Comparison of ENCODE assay signal across 24 cellular contexts in the genomic region with DNA sequence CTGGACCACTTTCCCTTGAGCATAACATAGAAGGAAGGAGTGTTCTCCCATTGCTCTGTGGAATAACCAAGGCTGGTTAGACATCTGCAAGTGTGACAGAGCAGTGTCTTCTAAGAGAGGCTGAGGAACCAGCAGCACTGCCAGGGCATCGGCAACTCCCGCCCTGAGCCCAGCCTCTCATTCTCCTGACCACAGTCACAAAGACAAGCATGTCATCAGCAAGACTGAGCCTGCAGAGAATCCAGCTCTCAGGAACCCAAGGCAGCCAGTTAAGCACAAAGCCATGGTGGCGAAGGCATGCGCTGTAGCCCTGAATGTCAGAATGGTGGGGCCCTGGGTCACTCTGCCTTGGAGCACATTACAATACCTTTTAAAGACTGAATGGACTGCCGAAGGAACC.
DNase-seq lines count a peak whose midpoint lies in the region; ATAC-seq, FAIRE-seq and TF ChIP-seq lines count a peak whose summit lies in the region.
"Had no signal": no experiment of that assay in that cellular context is flagged by ENCODE, and none has a peak within 500 bp of the region (broad histone marks: within the 10 kb centered on the region; RNA-seq: fewer than 3 reads in every experiment).

No MANE protein-coding gene starts in this region.

- TF ChIP-seq CTCF in mammary epithelial cell (conservative IDR thresholded peaks at IDR 0.05 in 1 of 2, IDR thresholded peaks at IDR 0.05 in 1 of 2; ENCODE audit: extremely low read depth in 1 of 2, insufficient read depth in 1 of 2, low read depth in 1 of 2, low read length in 2 of 2) (no peak), MCF 10A (IDR thresholded peaks at IDR 0.05; ENCODE audit: unreplicated experiment) (no peak), H1 (IDR thresholded peaks at IDR 0.05; ENCODE audit: control extremely low read depth in 1 of 3, insufficient read depth in 1 of 3, low read depth in 1 of 3, low read length in 3 of 3) (no peak), esophagus muscularis mucosa (IDR thresholded peaks at IDR 0.05) (no peak), upper lobe of right lung (IDR thresholded peaks at IDR 0.05) (no peak), neural progenitor cell (IDR thresholded peaks at IDR 0.05) (no peak)

- H3K9me3 ChIP-seq in mammary epithelial cell (replicated peaks; ENCODE audit: insufficient read depth, low read length) (no peaks in the 10 kb centered on the region), H1 (ENCODE audit: insufficient read depth in 2 of 2, low read depth in 1 of 2, low read length in 1 of 2) (no peaks in the 10 kb centered on the region), esophagus muscularis mucosa (no peaks in the 10 kb centered on the region), upper lobe of right lung (no peaks in the 10 kb centered on the region), neural progenitor cell (ENCODE audit: low read depth) (no peaks in the 10 kb centered on the region)
- H3K9me3 ChIP-seq: BLaER1, Caco-2 had no signal

- H2AK5ac ChIP-seq in H1 (ENCODE audit: low read depth, low read length), result no peak overlapping the region

- no peaks in the 10 kb centered on the region for H4K20me1 ChIP-seq in mammary epithelial cell (ENCODE audit: insufficient read depth, low read length)
- H4K20me1 ChIP-seq in H1 (replicated peaks in 1 of 2; ENCODE audit: control insufficient read depth in 1 of 2, insufficient read depth in 2 of 2, low read length in 2 of 2), result no peaks in the 10 kb centered on the region
- H4K20me1 ChIP-seq in neural progenitor cell (ENCODE audit: low read depth), result no peaks in the 10 kb centered on the region
- H4K20me1 ChIP-seq: BLaER1 had no signal

- H3K4me1 Mint-ChIP-seq in MCF 10A (ENCODE audit: insufficient read depth, unreplicated experiment), result no peaks in the 10 kb centered on the region
- peaks cover 9% of the 10 kb centered on the region for H3K4me1 Mint-ChIP-seq in neural progenitor cell
- H3K4me1 Mint-ChIP-seq: B cell; CD4-positive, CD25-positive, alpha-beta regulatory T cell had no signal

- no peak overlapping the region for H2AFZ ChIP-seq in mammary epithelial cell (ENCODE audit: low read depth, low read length)
- peak overlapping the region; percentile 76; the same call in 1 of the 2 replicates for H2AFZ ChIP-seq in H1 (ENCODE audit: low read length)
- no peak overlapping the region for H2AFZ ChIP-seq in neural progenitor cell (replicated peaks)

- H4K8ac ChIP-seq in H1 (ENCODE audit: extremely low read depth, insufficient read depth, low read length), result peak overlapping the region; percentile 3; the same call in 1 of the 2 replicates

- DNase-seq in mammary epithelial cell, result peak; percentile 43
- no peak for DNase-seq in MCF 10A (ENCODE audit: unreplicated experiment)
- DNase-seq in H1 (ENCODE audit: low read depth in 1 of 2, low spot score in 2 of 2), result peak in 1 of 2 experiments; percentile 23
- peak; percentile 60 for DNase-seq in esophagus muscularis mucosa (ENCODE audit: extremely low spot score)
- DNase-seq in upper lobe of right lung, result no peak
- DNase-seq in neural progenitor cell (ENCODE audit: low spot score), result no peak
- no peak for DNase-seq in activated naive CD4-positive, alpha-beta T cell treated with anti-CD3 and anti-CD28 coated beads, Interleukin-2, amount 50 U/mL, for 72 hours (ENCODE audit: low spot score in 2 of 2)
- DNase-seq in RPMI8226, result no peak
- DNase-seq: Caco-2; CD4-positive, CD25-positive, alpha-beta regulatory T cell; CD8-positive, alpha-beta T cell; DMS153; DND-41; GOT3; H7; HCEC 1CT had no signal

- H3K27me3 Mint-ChIP-seq in MCF 10A (ENCODE audit: insufficient read depth, unreplicated experiment) (peaks cover 7% of the 10 kb centered on the region), neural progenitor cell (ENCODE audit: insufficient read depth, low read depth) (no peaks in the 10 kb centered on the region)

- no peak overlapping the region for H3K56ac ChIP-seq in H1 (replicated peaks; ENCODE audit: insufficient read length, low read depth, low read length)

- no peaks in the 10 kb centered on the region for H3K79me1 ChIP-seq in H1 (ENCODE audit: low read depth, low read length)

- H3K9ac ChIP-seq in mammary epithelial cell (ENCODE audit: insufficient read depth, low read length), result no peak overlapping the region
- no peak overlapping the region for H3K9ac ChIP-seq in H1 (replicated peaks in 1 of 4; ENCODE audit: extremely low read depth in 1 of 4, low read depth in 3 of 4, low read length in 3 of 4)
- H3K9ac ChIP-seq in neural progenitor cell, result no peak overlapping the region
- H3K9ac ChIP-seq: BLaER1 had no signal

- in situ Hi-C loops in mammary epithelial cell (cut with MboI; ENCODE audit: low sequenced_read_pairs in 2 of 2), result no loop called here

- H3F3A ChIP-seq in neural progenitor cell (ENCODE audit: low read depth), result no peaks in the 10 kb centered on the region

- H3K4me3 Mint-ChIP-seq in MCF 10A (ENCODE audit: unreplicated experiment) (no peak overlapping the region), neural progenitor cell (no peak overlapping the region)
- H3K4me3 Mint-ChIP-seq: B cell; CD4-positive, CD25-positive, alpha-beta regulatory T cell; CD8-positive, alpha-beta T cell had no signal

- H4K5ac ChIP-seq in H1 (ENCODE audit: insufficient read length, low read depth, low read length), result no peak overlapping the region

- CTCF ChIA-PET in mammary epithelial cell (lab: Charles Lee; ENCODE audit: low non-redundant PET), result no interaction called here
- CTCF ChIA-PET in MCF 10A (lab: Yijun Ruan, JAX), result no interaction called here
- CTCF ChIA-PET in H1 (lab: Charles Lee; ENCODE audit: partially characterized antibody), result interaction anchor here (2.9 kb wide), 1 partner anchor 62 kb away, joined by 6 read pairs; no protein-coding TSS in a partner anchor

- no peak overlapping the region for H2BK120ac ChIP-seq in H1 (replicated peaks; ENCODE audit: low read depth, low read length)

- H3K27ac ChIP-seq in mammary epithelial cell (ENCODE audit: insufficient read depth, low read depth, low read length) (no peak overlapping the region), H1 (ENCODE audit: low read depth, low read length) (no peak overlapping the region), esophagus muscularis mucosa (replicated peaks in 1 of 4) (no peak overlapping the region), upper lobe of right lung (no peak overlapping the region), neural progenitor cell (no peak overlapping the region)
- H3K27ac ChIP-seq: 22Rv1, BLaER1, C4-2B had no signal

- H3K27me3 ChIP-seq in mammary epithelial cell (ENCODE audit: insufficient read depth, low read length) (peaks cover 2% of the 10 kb centered on the region), H1 (replicated peaks in 1 of 4; ENCODE audit: control insufficient read depth in 3 of 4, extremely low read depth in 1 of 4, insufficient read depth in 3 of 4, low read length in 3 of 4) (no peaks in the 10 kb centered on the region), esophagus muscularis mucosa (no peaks in the 10 kb centered on the region), upper lobe of right lung (no peaks in the 10 kb centered on the region), neural progenitor cell (no peaks in the 10 kb centered on the region)
- H3K27me3 ChIP-seq: BLaER1 had no signal

- H2BK5ac ChIP-seq in H1 (ENCODE audit: low read depth, low read length), result no peak overlapping the region

- no peak for FAIRE-seq in H1 (lab: Jason Lieb, UNC)
- FAIRE-seq: A204.1, G401.6, GM12892, GM19239 had no signal

- TF ChIP-seq POLR2A in H1 (IDR thresholded peaks at IDR 0.05; ENCODE audit: control extremely low read depth in 1 of 2, low read depth in 2 of 2, low read length in 2 of 2) (no peak), esophagus muscularis mucosa (IDR thresholded peaks at IDR 0.05; ENCODE audit: low read depth) (no peak)

- H4K91ac ChIP-seq in H1 (replicated peaks; ENCODE audit: insufficient read length, low read length), result peak overlapping the region; percentile 34

- H3K4ac ChIP-seq in H1 (replicated peaks; ENCODE audit: insufficient read length, low read depth, low read length), result no peak overlapping the region

- no peak overlapping the region for H3K14ac ChIP-seq in H1 (ENCODE audit: insufficient read length)

- H3K27ac Mint-ChIP-seq in MCF 10A (ENCODE audit: low read depth, unreplicated experiment), result no peak overlapping the region
- no peak overlapping the region for H3K27ac Mint-ChIP-seq in neural progenitor cell
- no peak overlapping the region for H3K27ac Mint-ChIP-seq in activated naive CD4-positive, alpha-beta T cell treated with anti-CD3 and anti-CD28 coated beads, Interleukin-2, amount 50 U/mL, for 72 hours
- H3K27ac Mint-ChIP-seq: B cell; CD4-positive, CD25-positive, alpha-beta regulatory T cell; CD8-positive, alpha-beta T cell had no signal

- H3K18ac ChIP-seq in H1 (ENCODE audit: extremely low read depth, low read length), result no peak overlapping the region

- H3K36me3 ChIP-seq in mammary epithelial cell (ENCODE audit: insufficient read depth, low read length) (no peaks in the 10 kb centered on the region), H1 (ENCODE audit: control insufficient read depth in 2 of 4, insufficient read depth in 4 of 4, low read length in 3 of 4) (no peaks in the 10 kb centered on the region), esophagus muscularis mucosa (no peaks in the 10 kb centered on the region), upper lobe of right lung (no peaks in the 10 kb centered on the region), neural progenitor cell (no peaks in the 10 kb centered on the region)
- H3K36me3 ChIP-seq: BLaER1 had no signal

- H3K4me2 ChIP-seq in mammary epithelial cell (ENCODE audit: insufficient read depth, low read depth, low read length), result no peak overlapping the region
- no peak overlapping the region for H3K4me2 ChIP-seq in H1 (ENCODE audit: insufficient read depth in 1 of 2, low read depth in 2 of 2, low read length in 2 of 2)
- no peak overlapping the region for H3K4me2 ChIP-seq in neural progenitor cell
- H3K4me2 ChIP-seq: BLaER1 had no signal

- BruUV-seq in mammary epithelial cell (replicated peaks; lab: Mats Ljungman, UMichigan), result no TSS peak
- BruUV-seq in MCF 10A (replicated peaks; lab: Mats Ljungman, UMichigan), result no TSS peak

- H3K4me1 ChIP-seq in mammary epithelial cell (ENCODE audit: insufficient read depth, low read length), result peaks cover 3% of the 10 kb centered on the region
- no peaks in the 10 kb centered on the region; a peak in 1 of 7 replicates for H3K4me1 ChIP-seq in H1 (replicated peaks in 1 of 4; ENCODE audit: control insufficient read depth in 3 of 4, insufficient read depth in 4 of 4, low read length in 3 of 4)
- no peaks in the 10 kb centered on the region for H3K4me1 ChIP-seq in esophagus muscularis mucosa
- H3K4me1 ChIP-seq in upper lobe of right lung, result no peaks in the 10 kb centered on the region
- no peaks in the 10 kb centered on the region for H3K4me1 ChIP-seq in neural progenitor cell
- H3K4me1 ChIP-seq: BLaER1, Caco-2 had no signal

- no peak overlapping the region for H2BK12ac ChIP-seq in H1 (ENCODE audit: low read depth, low read length)

- no peak for TF ChIP-seq RAD21 in H1 (IDR thresholded peaks at IDR 0.05 in 1 of 2, conservative IDR thresholded peaks at IDR 0.05 in 1 of 2; ENCODE audit: low read depth in 2 of 2, low read length in 2 of 2)

- no peaks in the 10 kb centered on the region for H3K23me2 ChIP-seq in H1 (ENCODE audit: low read depth, low read length)

- H3K36me3 Mint-ChIP-seq in MCF 10A (ENCODE audit: insufficient read depth, unreplicated experiment) (no peaks in the 10 kb centered on the region), neural progenitor cell (no peaks in the 10 kb centered on the region)
- H3K36me3 Mint-ChIP-seq in activated naive CD4-positive, alpha-beta T cell treated with anti-CD3 and anti-CD28 coated beads, Interleukin-2, amount 50 U/mL, for 72 hours, result no peaks in the 10 kb centered on the region
- H3K36me3 Mint-ChIP-seq: CD4-positive, CD25-positive, alpha-beta regulatory T cell; CD8-positive, alpha-beta T cell had no signal

- H3K9me3 Mint-ChIP-seq in MCF 10A (ENCODE audit: unreplicated experiment) (no peaks in the 10 kb centered on the region), neural progenitor cell (no peaks in the 10 kb centered on the region)
- H3K9me3 Mint-ChIP-seq in activated naive CD4-positive, alpha-beta T cell treated with anti-CD3 and anti-CD28 coated beads, Interleukin-2, amount 50 U/mL, for 72 hours, result no peaks in the 10 kb centered on the region
- H3K9me3 Mint-ChIP-seq: CD8-positive, alpha-beta T cell had no signal

- no peak overlapping the region for H2BK20ac ChIP-seq in H1 (ENCODE audit: low read length)

- H2BK15ac ChIP-seq in H1 (ENCODE audit: low read length), result no peak overlapping the region

- intact Hi-C loops in mammary epithelial cell (cut with micrococcal nuclease), result no loop called here
- intact Hi-C loops in MCF 10A (cut with micrococcal nuclease), result no loop called here
- intact Hi-C loops in esophagus muscularis mucosa (cut with DNase I), result no loop called here
- intact Hi-C loops in upper lobe of right lung (cut with DNase I), result no loop called here

- no peak for TF ChIP-seq EP300 in H1 (IDR thresholded peaks at IDR 0.05; ENCODE audit: borderline replicate concordance in 1 of 2, low read depth in 2 of 2, low read length in 2 of 2)
- no peak for TF ChIP-seq EP300 in esophagus muscularis mucosa (IDR thresholded peaks at IDR 0.05)

- ATAC-seq in upper lobe of right lung, result no peak
- ATAC-seq in activated naive CD4-positive, alpha-beta T cell treated with anti-CD3 and anti-CD28 coated beads, Interleukin-2, amount 50 U/mL, for 72 hours, result no peak
- ATAC-seq: CD8-positive, alpha-beta T cell had no signal

- no peak overlapping the region for H3K23ac ChIP-seq in H1 (ENCODE audit: insufficient read length)

- POLR2A ChIA-PET in MCF 10A (lab: Yijun Ruan, JAX) (no interaction called here), H1 (lab: Charles Lee; ENCODE audit: partially characterized antibody) (no interaction called here)

- H3K79me2 ChIP-seq in mammary epithelial cell (ENCODE audit: insufficient read depth, low read length), result no peaks in the 10 kb centered on the region
- H3K79me2 ChIP-seq in H1 (ENCODE audit: control insufficient read depth in 1 of 2, insufficient read depth in 2 of 2, low read length in 2 of 2), result no peaks in the 10 kb centered on the region
- no peaks in the 10 kb centered on the region for H3K79me2 ChIP-seq in neural progenitor cell (ENCODE audit: low read depth)

- dilution Hi-C loops in mammary epithelial cell (cut with HindIII; ENCODE audit: low sequenced_read_pairs), result no loop called here

- no peak overlapping the region for H3K4me3 ChIP-seq in mammary epithelial cell (replicated peaks in 1 of 3; ENCODE audit: insufficient read depth in 1 of 3, low read depth in 2 of 3, low read length in 3 of 3)
- H3K4me3 ChIP-seq in H1 (ENCODE audit: extremely low read depth in 1 of 4, insufficient read depth in 2 of 4, low read depth in 3 of 4, low read length in 4 of 4), result no peak overlapping the region
- H3K4me3 ChIP-seq in esophagus muscularis mucosa, result no peak overlapping the region
- no peak overlapping the region for H3K4me3 ChIP-seq in upper lobe of right lung
- H3K4me3 ChIP-seq in neural progenitor cell, result no peak overlapping the region
- H3K4me3 ChIP-seq: BLaER1 had no signal

- WGBS in mammary epithelial cell (ENCODE audit: low coverage, missing lambda C conversion rate), result 29% methylated on average over 3 of the region's 5 CpGs
- 97% methylated on average over 5 of the region's 5 CpGs; no CpG with 5 or more reads in 1 of the 2 experiments for WGBS in H1 (ENCODE audit: extremely low coverage in 1 of 2, insufficient coverage in 1 of 2, insufficient read length in 1 of 2, insufficient replicate concordance in 2 of 2, low coverage in 1 of 2, low lambda C conversion rate in 2 of 2, missing lambda C conversion rate in 1 of 2), 2 experiments
- WGBS in esophagus muscularis mucosa, result 74% methylated on average over 4 of the region's 5 CpGs

Comparison
In these comparisons a context has a peak if more than half of its experiments do, and no peak if none do; other contexts are left out.
1. DNase-seq: peak in mammary epithelial cell (single experiment) and esophagus muscularis mucosa (single experiment); none in MCF 10A (single experiment), upper lobe of right lung (single experiment), neural progenitor cell (single experiment), activated naive CD4-positive, alpha-beta T cell treated with anti-CD3 and anti-CD28 coated beads, Interleukin-2, amount 50 U/mL, for 72 hours (0 of 2) and RPMI8226 (single experiment).